Comparison of ENCODE assay signal across 2 cellular contexts in the genomic region with DNA sequence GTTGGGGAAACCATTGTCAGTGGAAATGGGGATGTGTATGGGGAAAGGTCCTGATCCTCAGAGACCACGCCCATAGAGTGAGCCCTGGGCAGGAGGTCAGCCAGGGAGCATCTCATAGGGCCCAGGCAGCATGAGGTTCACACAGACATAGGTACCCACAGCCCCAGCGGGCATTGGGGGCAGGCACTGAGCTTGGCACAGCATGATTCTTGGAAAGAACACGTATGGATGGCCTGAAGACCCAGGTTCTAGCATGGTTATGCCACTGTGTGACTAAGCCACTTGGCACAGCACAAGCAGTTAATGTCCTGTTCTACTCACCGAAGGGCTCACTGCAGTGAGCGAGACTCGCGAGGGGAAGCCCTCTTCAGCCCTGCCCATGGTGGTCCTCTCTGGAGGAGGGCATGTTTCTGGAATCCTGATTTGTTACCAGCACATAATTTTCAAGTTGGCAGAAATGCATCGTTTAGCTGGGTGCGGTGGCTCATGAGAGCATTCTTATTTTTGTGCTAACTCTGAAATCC.
TF ChIP-seq lines count a peak whose summit lies in the region.

No MANE protein-coding gene starts in this region.

TF ChIP-seq in IMR-90, 13 proteins besides CTCF, POLR2A, EP300 and RAD21:
- TF ChIP-seq, protein P1, sequence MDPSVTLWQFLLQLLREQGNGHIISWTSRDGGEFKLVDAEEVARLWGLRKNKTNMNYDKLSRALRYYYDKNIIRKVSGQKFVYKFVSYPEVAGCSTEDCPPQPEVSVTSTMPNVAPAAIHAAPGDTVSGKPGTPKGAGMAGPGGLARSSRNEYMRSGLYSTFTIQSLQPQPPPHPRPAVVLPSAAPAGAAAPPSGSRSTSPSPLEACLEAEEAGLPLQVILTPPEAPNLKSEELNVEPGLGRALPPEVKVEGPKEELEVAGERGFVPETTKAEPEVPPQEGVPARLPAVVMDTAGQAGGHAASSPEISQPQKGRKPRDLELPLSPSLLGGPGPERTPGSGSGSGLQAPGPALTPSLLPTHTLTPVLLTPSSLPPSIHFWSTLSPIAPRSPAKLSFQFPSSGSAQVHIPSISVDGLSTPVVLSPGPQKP (IDR thresholded peaks at IDR 0.05; ENCODE audit: borderline replicate concordance, low read depth, low read length), result no peak
- TF ChIP-seq FOS (IDR thresholded peaks at IDR 0.05; ENCODE audit: low read depth, low read length), result no peak
- TF ChIP-seq, protein P2, sequence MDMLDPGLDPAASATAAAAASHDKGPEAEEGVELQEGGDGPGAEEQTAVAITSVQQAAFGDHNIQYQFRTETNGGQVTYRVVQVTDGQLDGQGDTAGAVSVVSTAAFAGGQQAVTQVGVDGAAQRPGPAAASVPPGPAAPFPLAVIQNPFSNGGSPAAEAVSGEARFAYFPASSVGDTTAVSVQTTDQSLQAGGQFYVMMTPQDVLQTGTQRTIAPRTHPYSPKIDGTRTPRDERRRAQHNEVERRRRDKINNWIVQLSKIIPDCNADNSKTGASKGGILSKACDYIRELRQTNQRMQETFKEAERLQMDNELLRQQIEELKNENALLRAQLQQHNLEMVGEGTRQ (IDR thresholded peaks at IDR 0.05; ENCODE audit: low read depth, low read length), result no peak
- no peak for TF ChIP-seq BHLHE40 (IDR thresholded peaks at IDR 0.05; ENCODE audit: low read depth, low read length)
- TF ChIP-seq CHD1 (IDR thresholded peaks at IDR 0.05; ENCODE audit: low read depth, low read length), result no peak
- TF ChIP-seq RFX5 (IDR thresholded peaks at IDR 0.05; ENCODE audit: low read depth, low read length), result no peak
- no peak for TF ChIP-seq MAZ (IDR thresholded peaks at IDR 0.05; ENCODE audit: borderline replicate concordance, low read depth, low read length)
- TF ChIP-seq RCOR1 (IDR thresholded peaks at IDR 0.05; ENCODE audit: insufficient replicate concordance, low read length), result no peak
- TF ChIP-seq NFE2L2 (IDR thresholded peaks at IDR 0.05; ENCODE audit: low read depth, low read length), result no peak
- TF ChIP-seq SMC3 (IDR thresholded peaks at IDR 0.05; ENCODE audit: low read depth, low read length), result no peak
- TF ChIP-seq MAFK (IDR thresholded peaks at IDR 0.05; ENCODE audit: low read depth, low read length), result no peak
- TF ChIP-seq MXI1 (IDR thresholded peaks at IDR 0.05; ENCODE audit: borderline replicate concordance, low read depth, low read length), result no peak

TF ChIP-seq in H1, 55 proteins besides CTCF, POLR2A, EP300 and RAD21:
- TF ChIP-seq SUZ12 (IDR thresholded peaks at IDR 0.05; ENCODE audit: low read length) (no peak), TBP (IDR thresholded peaks at IDR 0.05; ENCODE audit: low read depth, low read length) (no peak), ASH2L (IDR thresholded peaks at IDR 0.05; ENCODE audit: low read length) (no peak), POU5F1 (IDR thresholded peaks at IDR 0.05; ENCODE audit: low read depth, low read length) (no peak), SP1 (IDR thresholded peaks at IDR 0.05; ENCODE audit: low read depth, low read length) (no peak), SRF (IDR thresholded peaks at IDR 0.05; ENCODE audit: low read depth, low read length) (no peak), RXRA (IDR thresholded peaks at IDR 0.05; ENCODE audit: insufficient read depth, low read depth, low read length) (no peak)
